1 cellular context compared by ENCODE assay signal in genomic region chr4:169659736-169660670, GRCh38.
A peak's percentile ranks its signal among the peaks of the same experiment; 100 is the strongest.
TF ChIP-seq lines count a peak whose summit lies in the region.

No MANE protein-coding gene starts in this region.

TF ChIP-seq in K562, 482 proteins besides CTCF, POLR2A, EP300 and RAD21 (continued from another document and continues in another):
- peak; percentile 96 for TF ChIP-seq FOXJ2 (tag; IDR thresholded peaks at IDR 0.05)
- no peak for TF ChIP-seq ZNF551 (CRISPR knock-in tag; IDR thresholded peaks at IDR 0.05)
- TF ChIP-seq GATAD2B (IDR thresholded peaks at IDR 0.05; ENCODE audit: borderline replicate concordance) = peak; percentile 78
- TF ChIP-seq MTF1 (CRISPR knock-in tag; IDR thresholded peaks at IDR 0.05; ENCODE audit: borderline replicate concordance) = no peak
- no peak for TF ChIP-seq ZBTB2 (IDR thresholded peaks at IDR 0.05)
- no peak for TF ChIP-seq RERE (CRISPR knock-in tag; IDR thresholded peaks at IDR 0.05; ENCODE audit: borderline replicate concordance)
- TF ChIP-seq MEIS2 (IDR thresholded peaks at IDR 0.05; ENCODE audit: partially characterized antibody) = no peak
- TF ChIP-seq MAZ (CRISPR knock-in tag; conservative IDR thresholded peaks at IDR 0.05 in 1 of 2, IDR thresholded peaks at IDR 0.05 in 1 of 2) = no peak; a peak in 1 of 4 replicates
- TF ChIP-seq ZNF408 (CRISPR knock-in tag; IDR thresholded peaks at IDR 0.05; ENCODE audit: low read depth) = no peak
- peak; percentile 17; the same call in 1 of the 2 replicates for TF ChIP-seq SMARCC2 (IDR thresholded peaks at IDR 0.05; ENCODE audit: low read depth)
- TF ChIP-seq ZNF140 (CRISPR knock-in tag; IDR thresholded peaks at IDR 0.05) = no peak
- TF ChIP-seq ZNF146 (CRISPR knock-in tag; IDR thresholded peaks at IDR 0.05; ENCODE audit: unreplicated experiment) = no peak
- TF ChIP-seq LCOR (CRISPR knock-in tag; IDR thresholded peaks at IDR 0.05) = no peak
- TF ChIP-seq GTF2A2 (tag; IDR thresholded peaks at IDR 0.05) = peak; percentile 55; the same call in 1 of the 2 replicates
- TF ChIP-seq TAF7 (tag; IDR thresholded peaks at IDR 0.05) = no peak; the same call in 1 of the 2 replicates
- no peak for TF ChIP-seq ZNF436 (CRISPR knock-in tag; IDR thresholded peaks at IDR 0.05)
- TF ChIP-seq GTF2B (IDR thresholded peaks at IDR 0.05; ENCODE audit: extremely low read depth, insufficient read length) = no peak
- no peak for TF ChIP-seq KLF16 (IDR thresholded peaks at IDR 0.05)
- no peak for TF ChIP-seq TFE3 (CRISPR knock-in tag; IDR thresholded peaks at IDR 0.05)
- TF ChIP-seq ELF2 (CRISPR knock-in tag; IDR thresholded peaks at IDR 0.05) = no peak
- TF ChIP-seq BRD4 (IDR thresholded peaks at IDR 0.05) = peak; percentile 32
- TF ChIP-seq RBM25 (IDR thresholded peaks at IDR 0.05; ENCODE audit: low read depth, low read length, severe bottlenecking) = no peak
- no peak for TF ChIP-seq CTCFL (IDR thresholded peaks at IDR 0.05; ENCODE audit: borderline replicate concordance, insufficient read depth, low read depth, low read length, poor library complexity, severe bottlenecking)
- no peak for TF ChIP-seq ZNF3 (CRISPR knock-in tag; IDR thresholded peaks at IDR 0.05)
- TF ChIP-seq L3MBTL2 (IDR thresholded peaks at IDR 0.05) = peak; percentile 49; the same call in 1 of the 2 replicates
- TF ChIP-seq ZNF212 (CRISPR knock-in tag; IDR thresholded peaks at IDR 0.05) = no peak
- TF ChIP-seq TRIM24 (IDR thresholded peaks at IDR 0.05) = peak in 1 of 2 experiments; percentile 36; a peak in 2 of 4 replicates
- 0 out of 2 replicates have a peak, but pooled peaks have one; percentile 20 for TF ChIP-seq FOXO4 (CRISPR knock-in tag; IDR thresholded peaks at IDR 0.05)
- peak; percentile 95 for TF ChIP-seq CREM (IDR thresholded peaks at IDR 0.05; ENCODE audit: low read depth)
- no peak for TF ChIP-seq CHD4 (IDR thresholded peaks at IDR 0.05; ENCODE audit: insufficient read depth, insufficient replicate concordance, low read depth, low read length, poor library complexity, severe bottlenecking)
- TF ChIP-seq ZNF232 (CRISPR knock-in tag; IDR thresholded peaks at IDR 0.05) = no peak
- TF ChIP-seq PATZ1 (CRISPR knock-in tag; IDR thresholded peaks at IDR 0.05; ENCODE audit: borderline replicate concordance) = no peak
- TF ChIP-seq ZFX (CRISPR knock-in tag; IDR thresholded peaks at IDR 0.05) = no peak
- TF ChIP-seq ZNF778 (CRISPR knock-in tag; IDR thresholded peaks at IDR 0.05) = no peak
- TF ChIP-seq FOXA1 (IDR thresholded peaks at IDR 0.05; ENCODE audit: borderline replicate concordance) = no peak
- TF ChIP-seq ZBTB34 (CRISPR knock-in tag; IDR thresholded peaks at IDR 0.05) = no peak
- TF ChIP-seq E2F4 (CRISPR knock-in tag; IDR thresholded peaks at IDR 0.05; ENCODE audit: low read depth) = no peak
- peak; percentile 56; the same call in 1 of the 2 replicates for TF ChIP-seq ZNF592 (IDR thresholded peaks at IDR 0.05)
- TF ChIP-seq SMAD1 (IDR thresholded peaks at IDR 0.05; ENCODE audit: low read depth, low read length, partially characterized antibody) = peak; percentile 83
